ENCODE assay signal across 15 cellular contexts in the genomic region with DNA sequence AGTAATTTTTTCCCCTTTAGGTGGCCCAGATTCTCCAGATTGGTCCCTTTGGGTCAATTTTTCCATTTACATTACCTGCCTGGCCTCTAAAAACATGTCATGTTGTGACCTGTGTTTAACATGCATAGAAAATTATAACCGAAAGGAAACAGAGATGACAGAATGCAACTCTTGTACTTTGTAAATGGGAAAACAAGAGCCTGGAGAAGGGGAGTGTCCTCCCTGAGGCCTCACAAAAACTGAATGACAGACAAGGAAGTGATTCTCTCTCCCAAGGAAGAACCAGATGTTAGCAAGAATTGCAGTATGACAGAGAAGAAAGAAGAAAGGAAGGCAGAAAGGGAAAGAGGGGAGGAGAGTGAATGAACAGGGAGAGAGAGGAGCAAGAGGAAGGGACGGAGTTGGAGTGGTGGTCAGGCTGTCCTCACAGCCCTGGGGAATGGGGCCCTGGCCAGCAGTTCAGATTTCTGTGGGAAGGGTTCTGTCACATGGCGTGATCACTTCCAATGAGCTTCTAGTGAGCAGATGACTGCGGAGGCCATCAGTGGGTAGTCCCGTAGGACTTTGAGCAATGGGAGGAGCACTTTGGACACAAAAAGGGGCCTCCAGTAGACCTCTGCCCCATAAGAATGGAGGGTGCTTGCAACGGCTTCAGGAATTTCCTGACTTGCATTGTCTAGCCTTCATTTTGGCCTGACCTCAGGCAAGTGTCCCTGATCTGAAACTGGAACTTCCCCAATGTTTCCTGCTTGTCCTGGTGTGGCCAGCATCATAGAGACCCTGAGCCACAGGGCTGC. TPM values are rescaled to one million over a fixed set of nuclear protein-coding genes. Genes with fewer than 3 reads are reported as not detected.
DNase-seq lines count a peak whose midpoint lies in the region; ATAC-seq, FAIRE-seq and TF ChIP-seq lines count a peak whose summit lies in the region.
"Had no signal": no experiment of that assay in that cellular context is flagged by ENCODE, and none has a peak within 500 bp of the region (broad histone marks: within the 10 kb centered on the region; RNA-seq: fewer than 3 reads in every experiment).

No MANE protein-coding gene starts in this region.

- no peak for TF ChIP-seq RAD21 in HepG2 (CRISPR knock-in tag; IDR thresholded peaks at IDR 0.05)

- H3K36me3 ChIP-seq in heart left ventricle (peaks cover 0 to 6% (median 0%) of the 10 kb centered on the region in 9 donors), HepG2 (replicated peaks in 1 of 2; ENCODE audit: control insufficient read depth in 1 of 2, insufficient read depth in 2 of 2, low read length in 2 of 2) (no peaks in the 10 kb centered on the region), tibial artery (no peaks in the 10 kb centered on the region), A673 (ENCODE audit: insufficient read depth, low read length, poor library complexity, severe bottlenecking) (no peaks in the 10 kb centered on the region)

- H3K27me3 ChIP-seq in heart left ventricle = no peaks in the 10 kb centered on the region
- H3K27me3 ChIP-seq in HepG2 (ENCODE audit: control insufficient read depth in 1 of 2, insufficient read depth in 2 of 2, low read length in 2 of 2) = no peaks in the 10 kb centered on the region
- no peaks in the 10 kb centered on the region for H3K27me3 ChIP-seq in tibial artery
- peaks cover 28% of the 10 kb centered on the region for H3K27me3 ChIP-seq in A673 (replicated peaks; ENCODE audit: insufficient read depth, low read depth, low read length, poor library complexity)

- no peaks in the 10 kb centered on the region for H4K20me1 ChIP-seq in HepG2 (ENCODE audit: insufficient read depth, low read length)

- in situ Hi-C loops in HepG2 (cut with HindIII; ENCODE audit: extremely low pct_ligation_motif_present, low pct_unique_long_range_greater_than_20kb) = no loop called here

- H3K4me3 ChIP-seq in heart left ventricle = no peak overlapping the region
- peak overlapping the region; percentile 31 to 76 (median 58) for H3K4me3 ChIP-seq in HepG2 (replicated peaks in 1 of 3; ENCODE audit: insufficient read depth in 1 of 3, low read depth in 2 of 3, low read length in 3 of 3)
- H3K4me3 ChIP-seq in tibial artery = no peak overlapping the region
- no peak overlapping the region for H3K4me3 ChIP-seq in A673 (ENCODE audit: low read depth, low read length, poor library complexity, severe bottlenecking)

- BruUV-seq in HepG2 (replicated peaks; lab: Mats Ljungman, UMichigan) (TSS peak; percentile 99), A673 (replicated peaks; lab: Mats Ljungman, UMichigan) (no TSS peak)

- ATAC-seq in heart left ventricle = peak in 2 of 4 donors; percentile 3 to 21
- no peak for ATAC-seq in Right ventricle myocardium inferior
- ATAC-seq in HepG2 = peak; percentile 95
- ATAC-seq in HG02973 (IDR thresholded peaks at IDR 0.05; ENCODE audit: unreplicated experiment) = no peak

- no peak overlapping the region for H2AFZ ChIP-seq in HepG2 (ENCODE audit: low read length)

- intact Hi-C loops in heart left ventricle (cut with DNase I) (no loop called here), Right ventricle myocardium inferior (cut with DNase I) (no loop called here), HepG2 (cut with micrococcal nuclease; ENCODE audit: unreplicated experiment) (loop anchor here (1.0 kb wide), 1 partner anchor 11 kb away; no protein-coding TSS in a partner anchor), tibial artery (cut with DNase I; ENCODE audit: low total_unique reads) (no loop called here), A673 (cut with micrococcal nuclease; ENCODE audit: unreplicated experiment) (no loop called here)

- H3K27ac ChIP-seq in heart left ventricle (peak overlapping the region; percentile 55 to 90 (median 82)), adipose tissue (ENCODE audit: low read depth, low read length) (peak overlapping the region; percentile 15), HepG2 (ENCODE audit: extremely low read length, insufficient read depth, low read length) (peak overlapping the region; percentile 100), tibial artery (peak overlapping the region; percentile 31 to 36), A673 (ENCODE audit: low read depth, low read length, poor library complexity, severe bottlenecking) (no peak overlapping the region)

- POLR2A ChIA-PET in HepG2 (lab: Yijun Ruan, JAX) (interaction anchor here (0.6 to 4.8 kb wide), 28 partner anchors 8 to 827 kb away, joined by 3 to 189 read pairs (median 4); a partner anchor contains a TSS), A673 (lab: Charles Lee; ENCODE audit: low non-redundant PET) (no interaction called here)

- no peak for TF ChIP-seq CTCF in heart left ventricle (IDR thresholded peaks at IDR 0.05)
- peak; percentile 4; the same call in 1 of the 2 replicates for TF ChIP-seq CTCF in HepG2 (CRISPR knock-in tag; IDR thresholded peaks at IDR 0.05)
- no peak for TF ChIP-seq CTCF in tibial artery (IDR thresholded peaks at IDR 0.05)
- TF ChIP-seq CTCF in A673 (conservative IDR thresholded peaks at IDR 0.05; ENCODE audit: low read depth, low read length) = no peak

- CTCF ChIA-PET in HepG2 (lab: Yijun Ruan, JAX; ENCODE audit: low intra/inter-chr PET ratio, low total read pairs) = no interaction called here
- CTCF ChIA-PET in A673 (lab: Charles Lee) = no interaction called here

- TF ChIP-seq EP300 in HepG2 (IDR thresholded peaks at IDR 0.05; ENCODE audit: low read depth in 2 of 2, low read length in 2 of 2) = peak in 1 of 2 experiments; percentile 63; a peak in 1 of 4 replicates
- TF ChIP-seq EP300 in HepG2 (CRISPR knock-in tag; IDR thresholded peaks at IDR 0.05; ENCODE audit: borderline replicate concordance) = peak; percentile 71; the same call in 1 of the 2 replicates

- H3K79me2 ChIP-seq in HepG2 (ENCODE audit: insufficient read depth, low read length) = no peaks in the 10 kb centered on the region

- no peak for TF ChIP-seq POLR2A in heart left ventricle (IDR thresholded peaks at IDR 0.05)
- peak; percentile 93 to 94 for TF ChIP-seq POLR2A in HepG2 (IDR thresholded peaks at IDR 0.05; ENCODE audit: insufficient read depth in 1 of 2, low read depth in 2 of 2, low read length in 2 of 2)

- WGBS in heart left ventricle, 4 donors = 58 to 74% (median 65%) methylated on average over 5 to 6 of the region's 6 CpGs
- WGBS in adipose tissue, 3 donors = 68 to 86% (median 72%) methylated on average over 6 of the region's 6 CpGs
- WGBS in HepG2 (ENCODE audit: low lambda C conversion rate) = 6% methylated on average over 4 of the region's 6 CpGs

- no peak for DNase-seq in heart left ventricle
- no peak for DNase-seq in Right ventricle myocardium inferior (ENCODE audit: missing footprints)
- DNase-seq in HepG2 (ENCODE audit: low spot score) = peak; percentile 96
- DNase-seq in tibial artery = no peak
- DNase-seq in activated gamma-delta T cell treated with Interleukin-2 at 50 U/mL for 16 hours = no peak
- no peak for DNase-seq in A673 (ENCODE audit: low spot score)
- DNase-seq: ACHN; central memory CD4-positive, alpha-beta T cell; DMS53; NCI-H1048; NCI-H446 treated with DMSO at 0.1 percent for 48 hours; SHP77 treated with DMSO at 0.1 percent for 48 hours had no signal

- H3K9ac ChIP-seq in HepG2 (ENCODE audit: insufficient read depth, low read depth, low read length) = peak overlapping the region; percentile 100

- H3K9me3 ChIP-seq in heart left ventricle (no peaks in the 10 kb centered on the region), HepG2 (ENCODE audit: low read length) (no peaks in the 10 kb centered on the region), tibial artery (no peaks in the 10 kb centered on the region), A673 (ENCODE audit: low read depth, low read length, poor library complexity, severe bottlenecking) (no peaks in the 10 kb centered on the region)

- peak overlapping the region; percentile 100 for H3K4me2 ChIP-seq in HepG2 (ENCODE audit: low read depth, low read length)

- H3K4me1 ChIP-seq in heart left ventricle (peaks cover 10 to 85% (median 61%) of the 10 kb centered on the region in 12 donors), HepG2 (ENCODE audit: insufficient read depth, low read length) (peaks cover 54% of the 10 kb centered on the region), tibial artery (peaks cover 0 to 37% (median 2%) of the 10 kb centered on the region in 4 donors), A673 (ENCODE audit: insufficient read depth, low read length, poor library complexity, severe bottlenecking) (no peaks in the 10 kb centered on the region)

- FAIRE-seq in HepG2 (lab: Jason Lieb, UNC) = peak; percentile 90
- FAIRE-seq: frontal cortex had no signal

RNA-seq across cellular contexts. Expression of a gene that starts 31.6 kb away (rescaled TPM):
- total RNA-seq in heart left ventricle (100 to 1,000 TPM in 4 of 9 donors, 10 to 100 TPM in 5; 70.0 to 175 (median 97.8) TPM), Right ventricle myocardium inferior (134 TPM), HepG2 (2016; rRNA removed; fragmentation: Illumina TruSeq; extraction: Trizol) (0.53 and 0.67 TPM in 2 replicates), A673 (2021) (not detected in 2 replicates)
- polyA plus RNA-seq in heart left ventricle (100 to 1,000 TPM in 1 of 2 donors, 10 to 100 TPM in 1; 43.2 to 103 TPM), adipose tissue (100 to 1,000 TPM in 1 of 3 donors, 10 to 100 TPM in 1, 1 to 10 TPM in 1; 5.4 to 148 (median 37.5) TPM), HepG2 (2011; rRNA removed) (6.3 and 9.7 TPM in 2 replicates)
- total RNA-seq in HepG2 (2016; cell fraction: cytosol; rRNA removed; fragmentation: Illumina TruSeq; extraction: Trizol; ENCODE audit: low read depth) = 0.26 and 0.61 TPM in 2 replicates
- 0.61 and 0.63 TPM in 2 replicates for total RNA-seq in HepG2 (2016; cell fraction: insoluble cytoplasmic fraction; rRNA removed; fragmentation: Illumina TruSeq; extraction: Trizol)
- 0.90 and 0.93 TPM in 2 replicates for total RNA-seq in HepG2 (2016; cell fraction: membrane; rRNA removed; fragmentation: Illumina TruSeq; extraction: Trizol)
- total RNA-seq in HepG2 (2016; cell fraction: nucleus; rRNA removed; fragmentation: Illumina TruSeq; extraction: Trizol) = 0.72 and 1.0 TPM in 2 replicates
- 4.9 and 6.0 TPM in 2 replicates for polyA plus RNA-seq in HepG2 (2011; cell fraction: cytosol; rRNA removed)
- 24.1 and 26.3 TPM in 2 replicates for polyA plus RNA-seq in HepG2 (2011; cell fraction: nucleus; rRNA removed)
- 10.3 and 13.7 TPM in 2 replicates for polyA plus RNA-seq in HepG2 (2012)
- polyA plus RNA-seq in HepG2 (2016; cell fraction: cytosol; fragmentation: Illumina TruSeq; extraction: Trizol; ENCODE audit: low read depth) = 0.49 and 0.66 TPM in 2 replicates
- polyA plus RNA-seq in HepG2 (2016; cell fraction: insoluble cytoplasmic fraction; fragmentation: Illumina TruSeq; extraction: Trizol; ENCODE audit: low read depth) = 0.87 and 1.1 TPM in 2 replicates
- 1.1 and 1.4 TPM in 2 replicates for polyA plus RNA-seq in HepG2 (2016; cell fraction: membrane; fragmentation: Illumina TruSeq; extraction: Trizol; ENCODE audit: low read depth)
- 1.6 and 2.5 TPM in 2 replicates for polyA plus RNA-seq in HepG2 (2016; cell fraction: nucleus; fragmentation: Illumina TruSeq; extraction: Trizol; ENCODE audit: insufficient read depth, low read depth)
- 3.1 and 22.0 TPM in 2 replicates for polyA minus RNA-seq in HepG2 (2011; rRNA and poly(A)+ RNA removed; ENCODE audit: low replicate concordance)
- polyA minus RNA-seq in HepG2 (2011; cell fraction: cytosol; rRNA and poly(A)+ RNA removed) = 2.4 and 4.0 TPM in 2 replicates
- polyA minus RNA-seq in HepG2 (2011; cell fraction: nucleus; rRNA and poly(A)+ RNA removed) = 15.7 and 24.0 TPM in 2 replicates

Comparison
In these comparisons a context has a peak if more than half of its experiments do, and no peak if none do; other contexts are left out.
1. H3K4me3 ChIP-seq: peak in HepG2 (3 of 3); none in heart left ventricle (0 of 12), tibial artery (0 of 2) and A673 (single experiment).
2. POLR2A ChIP-seq: peak in HepG2 (2 of 2); none in heart left ventricle (0 of 2).
3. RNA of a gene that starts 31.6 kb away (total RNA-seq): 134 TPM in Right ventricle myocardium inferior (single experiment) and 70.0 to 175 TPM in heart left ventricle; 0.26 to 1.0 TPM in HepG2 and not detected in A673; every median in the first group is over 10 times any median in the second.